In genomic region chr6:52174118-52174517, GRCh38 we compare ENCODE assay signal across 35 cellular contexts. TPM values are rescaled to one million over a fixed set of nuclear protein-coding genes. Genes with fewer than 3 reads are reported as not detected.
"Had no signal": no experiment of that assay in that cellular context is flagged by ENCODE, and none has a peak within 500 bp of the region (broad histone marks: within the 10 kb centered on the region; RNA-seq: fewer than 3 reads in every experiment).

No MANE protein-coding gene starts in this region.

- H3K27ac Mint-ChIP-seq: activated CD4-positive, alpha-beta T cell treated with anti-CD3 and anti-CD28 coated beads for 36 hours; activated naive CD4-positive, alpha-beta T cell treated with anti-CD3 and anti-CD28 coated beads, Interleukin-2, amount 10 ng/mL, durations not matched to agents 7 days and 5 days; activated naive CD8-positive, alpha-beta T cell; activated naive CD8-positive, alpha-beta T cell treated with anti-CD3 and anti-CD28 coated beads, Interleukin-2, amount 50 U/mL, for 24 hours; activated T-helper 1 cell treated with anti-CD3 and anti-CD28 coated beads, Interleukin-12 subunit alpha, Interleukin-12 subunit beta, Interleukin-2, Interleukin-4 antibody, amounts not matched to agents 30 ng/mL and 10 ng/mL and 1 ng/mL, durations not matched to agents 14 hours and 24 hours and 36 hours; brain; T-helper 1 cell treated with Interleukin-12 subunit alpha and Interleukin-12 subunit beta and Interleukin-4 antibody, amounts not matched to agents 30 μg/mL and 1 μg/mL, for 36 hours; T-helper 2 cell treated with Interferon-gamma antibody and Interleukin-4, amounts not matched to agents 5 μg/mL and 100 μg/mL, for 36 hours; WTC11 had no signal

- FAIRE-seq: bronchial epithelial cell, TTC549 had no signal

- ATAC-seq: activated CD4-positive, alpha-beta T cell treated with anti-CD3 and anti-CD28 coated beads for 36 hours; activated CD4-positive, CD25-positive, alpha-beta regulatory T cell treated with anti-CD3 and anti-CD28 coated beads, Interleukin-2, amount 50 U/mL, for 24 hours; activated naive CD8-positive, alpha-beta T cell treated with anti-CD3 and anti-CD28 coated beads, Interleukin-2, amount 50 U/mL, for 24 hours; activated T-cell treated with anti-CD3 and anti-CD28 coated beads, Interleukin-2, amount 50 U/mL, for 4 hours; Panc1; WTC11 had no signal

- H3K4me2 ChIP-seq: SK-N-SH had no signal

- H3K4me3 ChIP-seq: SJSA1 had no signal

- H3K9me3 Mint-ChIP-seq: activated naive CD4-positive, alpha-beta T cell treated with anti-CD3 and anti-CD28 coated beads, Interleukin-2, amount 10 ng/mL, durations not matched to agents 7 days and 5 days; activated naive CD8-positive, alpha-beta T cell treated with anti-CD3 and anti-CD28 coated beads, Interleukin-2, amount 50 U/mL, for 24 hours; activated T-cell treated with anti-CD3 and anti-CD28 coated beads, Interleukin-2, amount 50 U/mL, for 4 hours; activated T-helper 1 cell treated with anti-CD3 and anti-CD28 coated beads, Interleukin-12 subunit alpha, Interleukin-12 subunit beta, Interleukin-2, Interleukin-4 antibody, amounts not matched to agents 30 ng/mL and 10 ng/mL and 1 ng/mL, durations not matched to agents 14 hours and 24 hours and 36 hours; T-helper 2 cell treated with Interferon-gamma antibody and Interleukin-4, amounts not matched to agents 5 μg/mL and 100 μg/mL, for 36 hours had no signal

- H3K9ac ChIP-seq: SK-N-SH had no signal

- H3K4me3 Mint-ChIP-seq: activated CD4-positive, alpha-beta T cell treated with anti-CD3 and anti-CD28 coated beads for 36 hours; activated naive CD4-positive, alpha-beta T cell treated with anti-CD3 and anti-CD28 coated beads, Interleukin-2, amount 10 ng/mL, durations not matched to agents 7 days and 5 days; activated naive CD8-positive, alpha-beta T cell; activated naive CD8-positive, alpha-beta T cell treated with anti-CD3 and anti-CD28 coated beads, Interleukin-2, amount 50 U/mL, for 24 hours; activated T-cell treated with anti-CD3 and anti-CD28 coated beads, Interleukin-2, amount 50 U/mL, for 4 hours; activated T-helper 1 cell treated with anti-CD3 and anti-CD28 coated beads, Interleukin-12 subunit alpha, Interleukin-12 subunit beta, Interleukin-2, Interleukin-4 antibody, amounts not matched to agents 30 ng/mL and 10 ng/mL and 1 ng/mL, durations not matched to agents 14 hours and 24 hours and 36 hours; brain; T-helper 1 cell treated with Interleukin-12 subunit alpha and Interleukin-12 subunit beta and Interleukin-4 antibody, amounts not matched to agents 30 μg/mL and 1 μg/mL, for 36 hours; T-helper 2 cell treated with Interferon-gamma antibody and Interleukin-4, amounts not matched to agents 5 μg/mL and 100 μg/mL, for 36 hours; WTC11 had no signal

- H3K36me3 Mint-ChIP-seq: activated naive CD4-positive, alpha-beta T cell treated with anti-CD3 and anti-CD28 coated beads, Interleukin-2, amount 10 ng/mL, durations not matched to agents 7 days and 5 days; activated naive CD8-positive, alpha-beta T cell; brain had no signal

- H3K36me3 ChIP-seq: SJSA1 had no signal

- H3K27me3 Mint-ChIP-seq: brain had no signal

- H3K27ac ChIP-seq: SJSA1 had no signal

- H3K4me1 ChIP-seq: SJSA1 had no signal

- H3K9me3 ChIP-seq: SJSA1, SK-N-SH had no signal

- DNase-seq: activated CD4-positive, alpha-beta T cell treated with anti-CD3 and anti-CD28 coated beads for 36 hours; activated CD8-positive, alpha-beta memory T cell treated with anti-CD3 and anti-CD28 coated beads, Interleukin-2, amount 50 U/mL, for 4 hours; activated effector memory CD4-positive, alpha-beta T cell treated with Interleukin-2 at 50 U/mL for 16 hours; activated naive CD4-positive, alpha-beta T cell treated with anti-CD3 and anti-CD28 coated beads, Interleukin-2, amount 10 ng/mL, durations not matched to agents 7 days and 5 days; activated naive CD8-positive, alpha-beta T cell treated with anti-CD3 and anti-CD28 coated beads, Interleukin-2, amount 50 U/mL, for 24 hours; activated T-cell treated with anti-CD3 and anti-CD28 coated beads for 4 hours; activated T-cell treated with anti-CD3 and anti-CD28 coated beads, Interleukin-2, amount 50 U/mL, for 4 hours; anterior cingulate cortex; caudate nucleus; cerebellar nuclear complex; MM.1S; MV-4-11; NCI-H1092; NCI-H146; NCI-H187; NCI-H2029 treated with DMSO at 0.1 percent for 48 hours; NCI-H2107; NCI-H2171; NCI-H510A; NCI-H526; NCI-H748 treated with DMSO at 0.1 percent for 48 hours; SHP77 treated with DMSO at 0.1 percent for 48 hours; SK-N-SH had no signal

- H3K4me1 Mint-ChIP-seq: brain, WTC11 had no signal

RNA-seq across cellular contexts. Expression of gene IL17A, which starts 12.1 kb away (rescaled TPM):
- total RNA-seq: activated T-helper 1 cell treated with anti-CD3 and anti-CD28 coated beads, Interleukin-12 subunit alpha, Interleukin-12 subunit beta, Interleukin-2, Interleukin-4 antibody, amounts not matched to agents 30 ng/mL and 10 ng/mL and 1 ng/mL, durations not matched to agents 14 hours and 24 hours and 36 hours; bronchial epithelial cell; LHCN-M2; SJSA1; WTC11 had no signal
- polyA plus RNA-seq: SK-N-SH had no signal
